ENCODE assay signal across 1 cellular context in the genomic region with DNA sequence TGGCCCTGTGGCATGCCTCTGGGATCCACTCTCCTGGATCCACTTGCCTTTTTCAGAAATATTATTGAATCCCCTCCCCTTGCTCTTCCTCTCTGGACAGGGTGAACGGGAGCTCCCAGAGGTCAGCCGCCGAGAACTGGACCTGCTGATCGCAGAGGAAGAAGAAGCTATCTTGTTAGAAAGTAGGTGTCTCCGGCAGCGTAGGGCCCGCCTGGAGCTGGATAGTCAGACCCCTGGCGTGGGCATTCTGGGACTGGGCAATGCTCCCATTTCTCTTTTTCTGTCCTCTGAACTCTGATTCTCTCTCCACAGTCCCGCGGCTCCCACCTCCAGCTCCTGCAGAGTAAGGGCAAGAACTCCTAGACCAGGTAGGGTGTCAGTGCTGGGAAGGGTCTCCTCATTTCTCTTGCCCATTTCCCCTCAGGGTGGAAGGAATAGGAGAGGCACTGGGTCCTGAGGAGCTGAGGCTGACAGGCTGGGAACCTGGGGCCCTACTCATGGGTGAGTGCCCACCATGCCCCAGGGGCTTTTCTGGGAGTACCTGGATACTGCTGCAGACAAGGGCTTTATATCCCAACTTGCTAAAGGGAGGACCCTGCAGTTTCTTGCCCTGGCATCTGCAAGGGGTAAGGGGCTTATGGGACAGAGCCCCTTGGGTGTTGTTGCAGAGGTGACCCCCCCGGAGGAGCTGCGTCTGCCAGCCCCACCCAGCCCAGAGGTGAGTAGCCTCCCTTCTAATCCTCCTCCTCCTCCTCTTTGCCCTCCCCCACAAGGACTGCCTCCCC.
TF ChIP-seq lines count a peak whose summit lies in the region.

No MANE protein-coding gene starts in this region.

TF ChIP-seq in HepG2, 621 proteins besides CTCF, POLR2A, EP300 and RAD21:
- TF ChIP-seq ZKSCAN1 (IDR thresholded peaks at IDR 0.05; ENCODE audit: low read length) (no peak), ZHX1 (CRISPR knock-in tag; IDR thresholded peaks at IDR 0.05; ENCODE audit: low read depth) (0 out of 2 replicates have a peak, but pooled peaks have one; percentile 2), DDIT3 (CRISPR knock-in tag; IDR thresholded peaks at IDR 0.05) (no peak), POLR2G (IDR thresholded peaks at IDR 0.05; ENCODE audit: low read depth, low read length) (peak; percentile 56), ZNF777 (CRISPR knock-in tag; IDR thresholded peaks at IDR 0.05) (no peak), NPAS2 (CRISPR knock-in tag; IDR thresholded peaks at IDR 0.05; ENCODE audit: borderline replicate concordance) (no peak), ZBTB7B (CRISPR knock-in tag; IDR thresholded peaks at IDR 0.05) (no peak), ZNF780A (CRISPR knock-in tag; IDR thresholded peaks at IDR 0.05) (0 out of 2 replicates have a peak, but pooled peaks have one; percentile 21), TRIM22 (IDR thresholded peaks at IDR 0.05) (no peak), KLF12 (CRISPR knock-in tag; IDR thresholded peaks at IDR 0.05; ENCODE audit: borderline replicate concordance) (no peak), NFKB2 (CRISPR knock-in tag; IDR thresholded peaks at IDR 0.05; ENCODE audit: borderline replicate concordance) (peak; percentile 50; the same call in 1 of the 2 replicates), ELF1 (CRISPR knock-in tag; IDR thresholded peaks at IDR 0.05) (no peak), ZNF543 (CRISPR knock-in tag; IDR thresholded peaks at IDR 0.05) (no peak), MED13 (CRISPR knock-in tag; IDR thresholded peaks at IDR 0.05) (no peak), AGO2 (optimal IDR thresholded peaks at IDR 0.05; ENCODE audit: low read depth, low read length) (peak; percentile 12), RXRA (CRISPR knock-in tag; IDR thresholded peaks at IDR 0.05) (peak; percentile 3; the same call in 1 of the 2 replicates), ZNF747 (CRISPR knock-in tag; IDR thresholded peaks at IDR 0.05; ENCODE audit: borderline replicate concordance) (no peak), KLF13 (CRISPR knock-in tag; IDR thresholded peaks at IDR 0.05) (no peak)
TF ChIP-seq in HepG2: peak in this region for 6.
